Comparison of ENCODE assay signal across 23 cellular contexts in genomic region chr1:157739229-157739901, GRCh38. TPM values are rescaled to one million over a fixed set of nuclear protein-coding genes. Genes with fewer than 3 reads are reported as not detected.
DNase-seq lines count a peak whose midpoint lies in the region; ATAC-seq and TF ChIP-seq lines count a peak whose summit lies in the region.
"Had no signal": no experiment of that assay in that cellular context is flagged by ENCODE, and none has a peak within 500 bp of the region (broad histone marks: within the 10 kb centered on the region; RNA-seq: fewer than 3 reads in every experiment).

No MANE protein-coding gene starts in this region.

- H3K36me3 ChIP-seq in NT2/D1 (ENCODE audit: insufficient read depth, insufficient read length, low read length), result no peaks in the 10 kb centered on the region
- H3K36me3 ChIP-seq: esophagus muscularis mucosa, stomach had no signal

- H3K9me3 ChIP-seq in NT2/D1 (ENCODE audit: insufficient read depth, low read length), result no peaks in the 10 kb centered on the region
- H3K9me3 ChIP-seq: esophagus muscularis mucosa, stomach had no signal

- H3K27me3 ChIP-seq in NT2/D1 (ENCODE audit: insufficient read depth, insufficient read length), result no peaks in the 10 kb centered on the region

- H3K36me3 Mint-ChIP-seq in activated CD8-positive, alpha-beta T cell treated with anti-CD3 and anti-CD28 coated beads for 36 hours (ENCODE audit: low read depth), result no peaks in the 10 kb centered on the region
- H3K36me3 Mint-ChIP-seq in activated CD8-positive, alpha-beta T cell treated with anti-CD3 and anti-CD28 coated beads, Interleukin-2, amount 10 ng/mL, durations not matched to agents 7 days and 5 days (ENCODE audit: low read depth), result no peaks in the 10 kb centered on the region
- no peaks in the 10 kb centered on the region for H3K36me3 Mint-ChIP-seq in stimulated activated effector memory CD8-positive, alpha-beta T cell treated with anti-CD3 and anti-CD28 coated beads, Interleukin-12 subunit alpha, Interleukin-12 subunit beta, amount 100 ng/mL, for 72 hours
- H3K36me3 Mint-ChIP-seq: activated naive CD4-positive, alpha-beta T cell treated with anti-CD3 and anti-CD28 coated beads, Interleukin-2, amount 10 ng/mL, durations not matched to agents 7 days and 5 days; brain; naive thymus-derived CD8-positive, alpha-beta T cell had no signal

- intact Hi-C loops in activated CD8-positive, alpha-beta T cell treated with anti-CD3 and anti-CD28 coated beads for 36 hours (cut with micrococcal nuclease), result no loop called here

- no peak overlapping the region for H3K27ac ChIP-seq in epithelial cell of prostate
- H3K27ac ChIP-seq: esophagus muscularis mucosa, stomach had no signal

- CTCF ChIA-PET in activated CD8-positive, alpha-beta T cell treated with anti-CD3 and anti-CD28 coated beads for 36 hours (lab: Charles Lee), result no interaction called here
- CTCF ChIA-PET in activated CD8-positive, alpha-beta T cell treated with anti-CD3 and anti-CD28 coated beads, Interleukin-2, amount 10 ng/mL, durations not matched to agents 7 days and 5 days (lab: Charles Lee), result no interaction called here

- no peak overlapping the region for H3K27ac Mint-ChIP-seq in activated CD8-positive, alpha-beta T cell treated with anti-CD3 and anti-CD28 coated beads for 36 hours
- no peak overlapping the region for H3K27ac Mint-ChIP-seq in activated CD8-positive, alpha-beta T cell treated with anti-CD3 and anti-CD28 coated beads, Interleukin-2, amount 10 ng/mL, durations not matched to agents 7 days and 5 days
- no peak overlapping the region for H3K27ac Mint-ChIP-seq in stimulated activated effector memory CD8-positive, alpha-beta T cell treated with anti-CD3 and anti-CD28 coated beads, Interleukin-12 subunit alpha, Interleukin-12 subunit beta, amount 100 ng/mL, for 72 hours
- H3K27ac Mint-ChIP-seq: activated naive CD4-positive, alpha-beta T cell treated with anti-CD3 and anti-CD28 coated beads, Interleukin-2, amount 10 ng/mL, durations not matched to agents 7 days and 5 days; brain; dendritic cell treated with granulocyte-macrophage colony-stimulating factor and Interleukin-4, amounts not matched to agents 40 ng/mL and 50 ng/mL, for 4 days; naive thymus-derived CD8-positive, alpha-beta T cell had no signal

- TF ChIP-seq CTCF in activated CD8-positive, alpha-beta T cell treated with anti-CD3 and anti-CD28 coated beads for 36 hours (IDR thresholded peaks at IDR 0.05), result no peak

- H3K4me3 Mint-ChIP-seq in activated CD8-positive, alpha-beta T cell treated with anti-CD3 and anti-CD28 coated beads for 36 hours, result no peak overlapping the region
- H3K4me3 Mint-ChIP-seq in activated CD8-positive, alpha-beta T cell treated with anti-CD3 and anti-CD28 coated beads, Interleukin-2, amount 10 ng/mL, durations not matched to agents 7 days and 5 days, result no peak overlapping the region
- no peak overlapping the region for H3K4me3 Mint-ChIP-seq in stimulated activated effector memory CD8-positive, alpha-beta T cell treated with anti-CD3 and anti-CD28 coated beads, Interleukin-12 subunit alpha, Interleukin-12 subunit beta, amount 100 ng/mL, for 72 hours
- H3K4me3 Mint-ChIP-seq: activated naive CD4-positive, alpha-beta T cell treated with anti-CD3 and anti-CD28 coated beads, Interleukin-2, amount 10 ng/mL, durations not matched to agents 7 days and 5 days; brain; dendritic cell treated with granulocyte-macrophage colony-stimulating factor and Interleukin-4, amounts not matched to agents 40 ng/mL and 50 ng/mL, for 4 days; naive thymus-derived CD8-positive, alpha-beta T cell had no signal

- DNase-seq in activated CD8-positive, alpha-beta T cell treated with anti-CD3 and anti-CD28 coated beads for 36 hours, result peak; percentile 21
- no peak for DNase-seq in activated CD8-positive, alpha-beta T cell treated with anti-CD3 and anti-CD28 coated beads, Interleukin-2, amount 10 ng/mL, durations not matched to agents 7 days and 5 days
- DNase-seq in NT2/D1 (ENCODE audit: low read depth, low spot score), result peak; percentile 30
- peak; percentile 12 for DNase-seq in epithelial cell of prostate (ENCODE audit: low read depth, low spot score)
- DNase-seq in stimulated activated effector memory CD8-positive, alpha-beta T cell treated with anti-CD3 and anti-CD28 coated beads, Interleukin-12 subunit alpha, Interleukin-12 subunit beta, amount 100 ng/mL, for 72 hours (ENCODE audit: low spot score in 2 of 2), result no peak
- no peak for DNase-seq in NCI-H524 treated with DMSO at 0.1 percent for 48 hours (lab: John Stamatoyannopoulos, UW)
- DNase-seq: activated CD4-positive, CD25-positive, alpha-beta regulatory T cell treated with anti-CD3 and anti-CD28 coated beads, Interleukin-2, amount 50 U/mL, for 72 hours; activated naive CD4-positive, alpha-beta T cell treated with anti-CD3 and anti-CD28 coated beads, Interleukin-2, amount 10 ng/mL, durations not matched to agents 7 days and 5 days; DMS79; head of caudate nucleus; naive thymus-derived CD8-positive, alpha-beta T cell; NCI-H187 treated with DMSO at 0.1 percent for 48 hours; SHP77 treated with DMSO at 0.1 percent for 48 hours; stomach had no signal

- ATAC-seq in activated CD8-positive, alpha-beta T cell treated with anti-CD3 and anti-CD28 coated beads for 36 hours, result peak; percentile 60
- no peak for ATAC-seq in activated CD8-positive, alpha-beta T cell treated with anti-CD3 and anti-CD28 coated beads, Interleukin-2, amount 10 ng/mL, durations not matched to agents 7 days and 5 days
- peak; percentile 85 for ATAC-seq in stimulated activated effector memory CD8-positive, alpha-beta T cell treated with anti-CD3 and anti-CD28 coated beads, Interleukin-12 subunit alpha, Interleukin-12 subunit beta, amount 100 ng/mL, for 72 hours
- ATAC-seq in GM21526 (IDR thresholded peaks at IDR 0.05; ENCODE audit: low FRiP score, unreplicated experiment) (no peak), GM19397 (IDR thresholded peaks at IDR 0.05; ENCODE audit: unreplicated experiment) (no peak)
- ATAC-seq: naive thymus-derived CD8-positive, alpha-beta T cell had no signal

- H3K9me3 Mint-ChIP-seq in activated CD8-positive, alpha-beta T cell treated with anti-CD3 and anti-CD28 coated beads for 36 hours, result no peaks in the 10 kb centered on the region
- H3K9me3 Mint-ChIP-seq in activated CD8-positive, alpha-beta T cell treated with anti-CD3 and anti-CD28 coated beads, Interleukin-2, amount 10 ng/mL, durations not matched to agents 7 days and 5 days (ENCODE audit: insufficient read depth), result no peaks in the 10 kb centered on the region
- no peaks in the 10 kb centered on the region for H3K9me3 Mint-ChIP-seq in stimulated activated effector memory CD8-positive, alpha-beta T cell treated with anti-CD3 and anti-CD28 coated beads, Interleukin-12 subunit alpha, Interleukin-12 subunit beta, amount 100 ng/mL, for 72 hours
- H3K9me3 Mint-ChIP-seq: activated naive CD4-positive, alpha-beta T cell treated with anti-CD3 and anti-CD28 coated beads, Interleukin-2, amount 10 ng/mL, durations not matched to agents 7 days and 5 days; dendritic cell treated with granulocyte-macrophage colony-stimulating factor and Interleukin-4, amounts not matched to agents 40 ng/mL and 50 ng/mL, for 4 days had no signal

- H3K9ac ChIP-seq in NT2/D1 (ENCODE audit: insufficient read length, low read depth), result no peak overlapping the region

- H3K4me3 ChIP-seq in NT2/D1 (ENCODE audit: insufficient read length, low read depth), result no peak overlapping the region
- H3K4me3 ChIP-seq: esophagus muscularis mucosa, stomach had no signal

- H3K4me1 Mint-ChIP-seq in activated CD8-positive, alpha-beta T cell treated with anti-CD3 and anti-CD28 coated beads for 36 hours (ENCODE audit: low read depth), result peaks cover under 1% of the 10 kb centered on the region
- H3K4me1 Mint-ChIP-seq in activated CD8-positive, alpha-beta T cell treated with anti-CD3 and anti-CD28 coated beads, Interleukin-2, amount 10 ng/mL, durations not matched to agents 7 days and 5 days (ENCODE audit: low read depth), result no peaks in the 10 kb centered on the region
- peaks cover 13% of the 10 kb centered on the region for H3K4me1 Mint-ChIP-seq in stimulated activated effector memory CD8-positive, alpha-beta T cell treated with anti-CD3 and anti-CD28 coated beads, Interleukin-12 subunit alpha, Interleukin-12 subunit beta, amount 100 ng/mL, for 72 hours
- H3K4me1 Mint-ChIP-seq: activated naive CD4-positive, alpha-beta T cell treated with anti-CD3 and anti-CD28 coated beads, Interleukin-2, amount 10 ng/mL, durations not matched to agents 7 days and 5 days; brain had no signal

- POLR2A ChIA-PET in activated CD8-positive, alpha-beta T cell treated with anti-CD3 and anti-CD28 coated beads for 36 hours (lab: Charles Lee), result no interaction called here
- POLR2A ChIA-PET in activated CD8-positive, alpha-beta T cell treated with anti-CD3 and anti-CD28 coated beads, Interleukin-2, amount 10 ng/mL, durations not matched to agents 7 days and 5 days (lab: Charles Lee), result no interaction called here

- peaks cover 1% of the 10 kb centered on the region for H3K27me3 Mint-ChIP-seq in activated CD8-positive, alpha-beta T cell treated with anti-CD3 and anti-CD28 coated beads for 36 hours
- peaks cover 3% of the 10 kb centered on the region for H3K27me3 Mint-ChIP-seq in activated CD8-positive, alpha-beta T cell treated with anti-CD3 and anti-CD28 coated beads, Interleukin-2, amount 10 ng/mL, durations not matched to agents 7 days and 5 days (ENCODE audit: low read depth)
- H3K27me3 Mint-ChIP-seq: activated naive CD4-positive, alpha-beta T cell treated with anti-CD3 and anti-CD28 coated beads, Interleukin-2, amount 10 ng/mL, durations not matched to agents 7 days and 5 days; dendritic cell treated with granulocyte-macrophage colony-stimulating factor and Interleukin-4, amounts not matched to agents 40 ng/mL and 50 ng/mL, for 4 days had no signal

- no peaks in the 10 kb centered on the region for H3K4me1 ChIP-seq in NT2/D1 (ENCODE audit: insufficient read depth, insufficient read length)
- H3K4me1 ChIP-seq: esophagus muscularis mucosa, stomach had no signal

RNA-seq across cellular contexts. Expression of gene FCRL2, which starts 37.6 kb away (rescaled TPM):
- total RNA-seq in activated CD8-positive, alpha-beta T cell treated with anti-CD3 and anti-CD28 coated beads for 36 hours, result not detected
- not detected for total RNA-seq in activated CD8-positive, alpha-beta T cell treated with anti-CD3 and anti-CD28 coated beads, Interleukin-2, amount 10 ng/mL, durations not matched to agents 7 days and 5 days
- total RNA-seq: lung microvascular endothelial cell; pulmonary artery endothelial cell; T-helper 2 cell treated with Interferon-gamma antibody and Interleukin-4, amounts not matched to agents 100 ng/mL and 5 ng/mL, for 36 hours had no signal

RNA-seq across cellular contexts. Expression of gene FCRL3, which starts 38.8 kb away (rescaled TPM):
- 1 to 10 TPM; 5.7 to 6.4 TPM for total RNA-seq in activated CD8-positive, alpha-beta T cell treated with anti-CD3 and anti-CD28 coated beads for 36 hours
- total RNA-seq in activated CD8-positive, alpha-beta T cell treated with anti-CD3 and anti-CD28 coated beads, Interleukin-2, amount 10 ng/mL, durations not matched to agents 7 days and 5 days, result under 1 TPM; 0.37 to 0.42 TPM
- total RNA-seq: lung microvascular endothelial cell, pulmonary artery endothelial cell, ureter had no signal

Comparison
In these comparisons a context has a peak if more than half of its experiments do, and no peak if none do; other contexts are left out.
1. ATAC-seq: peak in activated CD8-positive, alpha-beta T cell treated with anti-CD3 and anti-CD28 coated beads for 36 hours (single experiment) and stimulated activated effector memory CD8-positive, alpha-beta T cell treated with anti-CD3 and anti-CD28 coated beads, Interleukin-12 subunit alpha, Interleukin-12 subunit beta, amount 100 ng/mL, for 72 hours (single experiment); none in activated CD8-positive, alpha-beta T cell treated with anti-CD3 and anti-CD28 coated beads, Interleukin-2, amount 10 ng/mL, durations not matched to agents 7 days and 5 days (single experiment), GM21526 (single experiment) and GM19397 (single experiment).
2. DNase-seq: peak in activated CD8-positive, alpha-beta T cell treated with anti-CD3 and anti-CD28 coated beads for 36 hours (single experiment), NT2/D1 (single experiment) and epithelial cell of prostate (single experiment); none in activated CD8-positive, alpha-beta T cell treated with anti-CD3 and anti-CD28 coated beads, Interleukin-2, amount 10 ng/mL, durations not matched to agents 7 days and 5 days (single experiment), stimulated activated effector memory CD8-positive, alpha-beta T cell treated with anti-CD3 and anti-CD28 coated beads, Interleukin-12 subunit alpha, Interleukin-12 subunit beta, amount 100 ng/mL, for 72 hours (0 of 2) and NCI-H524 treated with DMSO at 0.1 percent for 48 hours (single experiment).
3. RNA of gene FCRL3, which starts 38.8 kb away (total RNA-seq): 5.7 to 6.4 TPM in activated CD8-positive, alpha-beta T cell treated with anti-CD3 and anti-CD28 coated beads for 36 hours; 0.37 to 0.42 TPM in activated CD8-positive, alpha-beta T cell treated with anti-CD3 and anti-CD28 coated beads, Interleukin-2, amount 10 ng/mL, durations not matched to agents 7 days and 5 days; every median in the first group is over 4 times any median in the second.